8 cellular contexts compared by ENCODE assay signal in genomic region chr4:110198472-110199419, GRCh38.
DNase-seq lines count a peak whose midpoint lies in the region; ATAC-seq lines count a peak whose summit lies in the region.

Gene ELOVL6, minus strand, starts transcription at chr4:110198615. Its CDS starts 280 bp downstream, at chr4:110198335.

- DNase-seq in C1 segment of cervical spinal cord (lab: John Stamatoyannopoulos, UW) (peak in 13 of 14 donors; percentile 28 to 86 (median 75)), NCI-H1105 treated with DMSO at 0.1 percent for 48 hours (lab: John Stamatoyannopoulos, UW) (peak; percentile 38), T1000 (lab: John Stamatoyannopoulos, UW) (peak; percentile 66), inferior parietal cortex (ENCODE audit: extremely low spot score) (peak; percentile 77)
- peak; percentile 9 for DNase-seq in central memory CD4-positive, alpha-beta T cell

- H3K4me3 ChIP-seq in skin epidermis, result peak within 1 kb of the TSS; percentile 61 to 96 (median 75)

- peak; percentile 8 for ATAC-seq in GM21367 (IDR thresholded peaks at IDR 0.05; ENCODE audit: unreplicated experiment)
- ATAC-seq in GM19463 (IDR thresholded peaks at IDR 0.05; ENCODE audit: unreplicated experiment), result no peak

- peak within 1 kb of the TSS in 19 of 21 experiments; percentile 84 to 98 (median 93) for H3K27ac ChIP-seq in skin epidermis

Comparison
In these comparisons a context has a peak if more than half of its experiments do, and no peak if none do; other contexts are left out.
1. DNase-seq: peak in every context shown above with its lines; median percentile 77 in inferior parietal cortex; 75 in C1 segment of cervical spinal cord; 66 in T1000; 38 in NCI-H1105 treated with DMSO at 0.1 percent for 48 hours; 9 in central memory CD4-positive, alpha-beta T cell.